Comparison of ENCODE assay signal across 9 cellular contexts in genomic region chr10:72310636-72311035, GRCh38. TPM values are rescaled to one million over a fixed set of nuclear protein-coding genes. Genes with fewer than 3 reads are reported as not detected.
DNase-seq lines count a peak whose midpoint lies in the region; ATAC-seq, FAIRE-seq and TF ChIP-seq lines count a peak whose summit lies in the region.
"Had no signal": no experiment of that assay in that cellular context is flagged by ENCODE, and none has a peak within 500 bp of the region (broad histone marks: within the 10 kb centered on the region; RNA-seq: fewer than 3 reads in every experiment).

No MANE protein-coding gene starts in this region.

- DNase-seq in NB4 (ENCODE audit: low read depth) (peak; percentile 65), choroid plexus epithelial cell (ENCODE audit: low read depth) (peak; percentile 45), natural killer cell (no peak), GM19238 (ENCODE audit: insufficient read length, low spot score) (no peak), midbrain (lab: John Stamatoyannopoulos, UW) (no peak), H54 (ENCODE audit: insufficient read length, low spot score) (no peak), KG1 (lab: John Stamatoyannopoulos, UW) (no peak)
- DNase-seq: NCI-H446 treated with DMSO at 0.1 percent for 48 hours had no signal

- FAIRE-seq in H54 (lab: Jason Lieb, UNC): no peak

- H3K4me3 Mint-ChIP-seq in natural killer cell: peak overlapping the region; percentile 4

- no peaks in the 10 kb centered on the region for H3K27me3 Mint-ChIP-seq in natural killer cell (ENCODE audit: low read depth in 2 of 2)

- no peaks in the 10 kb centered on the region for H3K36me3 ChIP-seq in BLaER1

- no peaks in the 10 kb centered on the region for H3K36me3 Mint-ChIP-seq in natural killer cell

- no peaks in the 10 kb centered on the region for H3K27me3 ChIP-seq in BLaER1

- H3K4me2 ChIP-seq in BLaER1: peak overlapping the region; percentile 86

- peaks cover 84% of the 10 kb centered on the region for H3K4me1 ChIP-seq in BLaER1

- H4K20me1 ChIP-seq in BLaER1: no peaks in the 10 kb centered on the region

- no peaks in the 10 kb centered on the region for H3K9me3 ChIP-seq in BLaER1

- intact Hi-C loops in natural killer cell (cut with micrococcal nuclease): no loop called here

- peaks cover 36 to 42% of the 10 kb centered on the region in 2 donors for H3K4me1 Mint-ChIP-seq in natural killer cell

- no peak for TF ChIP-seq POLR2A in NB4 (IDR thresholded peaks at IDR 0.05; ENCODE audit: extremely low read depth, insufficient read length)
- no peak for TF ChIP-seq POLR2A in H54 (IDR thresholded peaks at IDR 0.05; ENCODE audit: low read depth, low read length)

- no peak for ATAC-seq in natural killer cell

- H3K4me3 ChIP-seq in BLaER1 (no peak overlapping the region), NB4 (ENCODE audit: low read depth, low read length) (no peak overlapping the region), choroid plexus epithelial cell (ENCODE audit: low read depth, low read length) (no peak overlapping the region)

- H3K27ac ChIP-seq in BLaER1: no peak overlapping the region

- H3K9me3 Mint-ChIP-seq in natural killer cell: no peaks in the 10 kb centered on the region

- TF ChIP-seq CTCF in NB4 (IDR thresholded peaks at IDR 0.05; ENCODE audit: low read depth, low read length) (no peak), choroid plexus epithelial cell (conservative IDR thresholded peaks at IDR 0.05; ENCODE audit: low read depth, low read length) (no peak), natural killer cell (IDR thresholded peaks at IDR 0.05) (no peak)

- 0 out of 2 replicates have a peak overlapping the region, but pooled peaks have one; percentile 4 for H3K9ac ChIP-seq in BLaER1

- peak overlapping the region; percentile 74 to 88 for H3K27ac Mint-ChIP-seq in natural killer cell

RNA-seq across cellular contexts. Expression of gene DDIT4, which starts 36.9 kb away (rescaled TPM):
- total RNA-seq in natural killer cell: 100 to 1,000 TPM; 174 to 232 (median 200) TPM

RNA-seq across cellular contexts. Expression of gene DNAJB12, which starts 44.1 kb away (rescaled TPM):
- total RNA-seq in natural killer cell: 10 to 100 TPM; 47.3 to 54.2 (median 48.7) TPM

Comparison
In these comparisons a context has a peak if more than half of its experiments do, and no peak if none do; other contexts are left out.
1. DNase-seq: peak in NB4 (single experiment) and choroid plexus epithelial cell (single experiment); none in natural killer cell (single experiment), GM19238 (single experiment), midbrain (single experiment), H54 (single experiment) and KG1 (single experiment).